In the genomic region with DNA sequence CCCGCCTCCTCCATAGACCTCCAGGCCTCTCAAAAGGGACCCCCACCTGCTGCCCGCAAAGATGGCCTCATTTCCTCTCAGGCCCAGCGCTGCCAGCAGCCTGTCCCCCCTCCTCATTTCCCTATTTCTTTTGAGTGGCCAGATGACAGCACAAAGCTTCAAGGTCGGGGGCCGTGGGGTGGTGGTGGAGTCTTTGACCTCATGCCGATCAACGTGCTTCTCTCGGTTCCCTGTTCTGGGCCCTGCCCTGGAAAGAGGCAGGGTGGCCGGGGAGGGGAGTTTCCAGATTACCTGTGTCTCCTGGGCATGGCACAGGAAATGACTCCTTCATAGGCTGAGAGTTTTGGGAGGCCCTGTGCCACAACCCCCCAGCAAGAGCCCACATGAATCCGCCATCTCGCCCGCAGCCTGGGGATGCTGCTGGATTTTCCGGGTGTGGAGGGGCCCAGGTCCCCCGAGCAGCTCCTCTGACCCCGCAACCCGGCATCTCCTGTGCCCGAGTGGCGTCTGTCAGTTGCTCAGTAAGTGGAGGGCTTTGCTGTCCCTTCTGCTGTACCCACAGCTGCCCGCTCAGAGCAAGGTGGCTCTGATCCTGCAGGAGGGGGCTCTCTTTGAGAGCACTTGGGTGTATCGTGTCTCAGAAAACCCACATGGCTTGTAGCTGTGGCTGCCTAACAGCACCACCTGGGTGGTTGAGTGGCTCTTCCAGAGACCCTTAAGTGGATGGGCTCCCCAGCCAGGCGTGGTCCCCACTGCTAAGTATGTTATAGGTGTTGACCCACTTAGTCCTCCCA, we compare ENCODE assay signal across 1 cellular context.
TF ChIP-seq lines count a peak whose summit lies in the region.

No MANE protein-coding gene starts in this region.

TF ChIP-seq in GM12878, 131 proteins besides CTCF, POLR2A, EP300 and RAD21 (continued from another document):
- TF ChIP-seq, protein P1, sequence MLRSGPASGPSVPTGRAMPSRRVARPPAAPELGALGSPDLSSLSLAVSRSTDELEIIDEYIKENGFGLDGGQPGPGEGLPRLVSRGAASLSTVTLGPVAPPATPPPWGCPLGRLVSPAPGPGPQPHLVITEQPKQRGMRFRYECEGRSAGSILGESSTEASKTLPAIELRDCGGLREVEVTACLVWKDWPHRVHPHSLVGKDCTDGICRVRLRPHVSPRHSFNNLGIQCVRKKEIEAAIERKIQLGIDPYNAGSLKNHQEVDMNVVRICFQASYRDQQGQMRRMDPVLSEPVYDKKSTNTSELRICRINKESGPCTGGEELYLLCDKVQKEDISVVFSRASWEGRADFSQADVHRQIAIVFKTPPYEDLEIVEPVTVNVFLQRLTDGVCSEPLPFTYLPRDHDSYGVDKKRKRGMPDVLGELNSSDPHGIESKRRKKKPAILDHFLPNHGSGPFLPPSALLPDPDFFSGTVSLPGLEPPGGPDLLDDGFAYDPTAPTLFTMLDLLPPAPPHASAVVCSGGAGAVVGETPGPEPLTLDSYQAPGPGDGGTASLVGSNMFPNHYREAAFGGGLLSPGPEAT (IDR thresholded peaks at IDR 0.05; ENCODE audit: low read depth) = peak; percentile 98
- TF ChIP-seq BMI1 (IDR thresholded peaks at IDR 0.05; ENCODE audit: borderline replicate concordance) (no peak), IKZF2 (IDR thresholded peaks at IDR 0.05) (peak; percentile 96 to 97), BACH1 (IDR thresholded peaks at IDR 0.05; ENCODE audit: borderline replicate concordance) (no peak; the same call in 1 of the 2 replicates), POLR2AphosphoS5 (IDR thresholded peaks at IDR 0.05; ENCODE audit: low read length) (no peak; the same call in 1 of the 2 replicates)
- TF ChIP-seq, protein P2, sequence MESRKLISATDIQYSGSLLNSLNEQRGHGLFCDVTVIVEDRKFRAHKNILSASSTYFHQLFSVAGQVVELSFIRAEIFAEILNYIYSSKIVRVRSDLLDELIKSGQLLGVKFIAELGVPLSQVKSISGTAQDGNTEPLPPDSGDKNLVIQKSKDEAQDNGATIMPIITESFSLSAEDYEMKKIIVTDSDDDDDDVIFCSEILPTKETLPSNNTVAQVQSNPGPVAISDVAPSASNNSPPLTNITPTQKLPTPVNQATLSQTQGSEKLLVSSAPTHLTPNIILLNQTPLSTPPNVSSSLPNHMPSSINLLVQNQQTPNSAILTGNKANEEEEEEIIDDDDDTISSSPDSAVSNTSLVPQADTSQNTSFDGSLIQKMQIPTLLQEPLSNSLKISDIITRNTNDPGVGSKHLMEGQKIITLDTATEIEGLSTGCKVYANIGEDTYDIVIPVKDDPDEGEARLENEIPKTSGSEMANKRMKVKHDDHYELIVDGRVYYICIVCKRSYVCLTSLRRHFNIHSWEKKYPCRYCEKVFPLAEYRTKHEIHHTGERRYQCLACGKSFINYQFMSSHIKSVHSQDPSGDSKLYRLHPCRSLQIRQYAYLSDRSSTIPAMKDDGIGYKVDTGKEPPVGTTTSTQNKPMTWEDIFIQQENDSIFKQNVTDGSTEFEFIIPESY (IDR thresholded peaks at IDR 0.05) = no peak
- TF ChIP-seq, protein P3, sequence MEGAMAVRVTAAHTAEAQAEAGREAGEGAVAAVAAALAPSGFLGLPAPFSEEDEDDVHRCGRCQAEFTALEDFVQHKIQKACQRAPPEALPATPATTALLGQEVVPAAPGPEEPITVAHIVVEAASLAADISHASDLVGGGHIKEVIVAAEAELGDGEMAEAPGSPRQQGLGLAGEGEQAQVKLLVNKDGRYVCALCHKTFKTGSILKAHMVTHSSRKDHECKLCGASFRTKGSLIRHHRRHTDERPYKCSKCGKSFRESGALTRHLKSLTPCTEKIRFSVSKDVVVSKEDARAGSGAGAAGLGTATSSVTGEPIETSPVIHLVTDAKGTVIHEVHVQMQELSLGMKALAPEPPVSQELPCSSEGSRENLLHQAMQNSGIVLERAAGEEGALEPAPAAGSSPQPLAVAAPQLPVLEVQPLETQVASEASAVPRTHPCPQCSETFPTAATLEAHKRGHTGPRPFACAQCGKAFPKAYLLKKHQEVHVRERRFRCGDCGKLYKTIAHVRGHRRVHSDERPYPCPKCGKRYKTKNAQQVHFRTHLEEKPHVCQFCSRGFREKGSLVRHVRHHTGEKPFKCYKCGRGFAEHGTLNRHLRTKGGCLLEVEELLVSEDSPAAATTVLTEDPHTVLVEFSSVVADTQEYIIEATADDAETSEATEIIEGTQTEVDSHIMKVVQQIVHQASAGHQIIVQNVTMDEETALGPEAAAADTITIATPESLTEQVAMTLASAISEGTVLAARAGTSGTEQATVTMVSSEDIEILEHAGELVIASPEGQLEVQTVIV (IDR thresholded peaks at IDR 0.05; ENCODE audit: borderline replicate concordance, partially characterized antibody) = no peak
